ENCODE assay signal across 7 cellular contexts in the genomic region with DNA sequence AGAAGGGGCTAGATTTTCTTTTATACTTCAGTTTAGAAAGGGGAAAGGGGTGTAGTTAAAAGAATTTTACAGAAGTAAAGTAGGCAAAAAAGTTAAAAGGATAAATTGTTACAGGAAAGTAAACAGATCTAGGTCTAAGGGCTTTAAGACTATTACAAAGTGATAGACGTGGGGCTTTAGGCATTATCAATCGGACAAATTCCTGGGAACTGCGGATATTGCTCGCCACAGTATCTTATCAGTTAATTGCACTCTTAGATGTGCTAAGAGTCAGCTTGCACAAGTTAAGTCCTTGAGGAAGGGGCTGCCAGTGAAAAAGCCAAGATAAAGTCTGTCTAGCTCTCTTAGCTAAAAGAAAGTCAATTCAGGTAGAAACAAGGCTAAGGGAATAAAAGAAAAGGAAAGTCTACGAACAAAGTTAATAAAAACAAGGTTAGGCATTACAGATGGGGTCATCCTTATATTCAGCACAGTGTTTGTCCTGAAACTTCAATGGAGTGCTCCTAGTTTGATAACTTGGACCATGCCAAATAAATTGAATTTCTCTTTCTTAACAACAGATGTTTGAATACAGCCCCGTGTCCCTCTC.
DNase-seq lines count a peak whose midpoint lies in the region; ATAC-seq and TF ChIP-seq lines count a peak whose summit lies in the region.
"Not testable (repeated sequence)": the region's sequence is repeated elsewhere in the genome, so short reads cannot be mapped to it uniquely, and the experiment has no call there.

No MANE protein-coding gene starts in this region.

- H2BK5ac ChIP-seq in mesendoderm (ENCODE audit: low read length): peak overlapping the region; percentile 67

- H3K56ac ChIP-seq in mesendoderm (ENCODE audit: low read length): peak overlapping the region; percentile 76

- H3K4me3 ChIP-seq in Caco-2 (ENCODE audit: low read depth, low read length); endodermal cell (ENCODE audit: low read length); mesendoderm (ENCODE audit: low read length): not testable (repeated sequence)

- H3K36me3 ChIP-seq in Caco-2 (ENCODE audit: control insufficient read depth, insufficient read depth, low read length); mesendoderm (ENCODE audit: control insufficient read depth, insufficient read depth, low read length): not testable (repeated sequence)
- peaks cover 24% of the 10 kb centered on the region for H3K36me3 ChIP-seq in endodermal cell (ENCODE audit: control insufficient read depth, insufficient read depth, low read length)

- H3K27me3 Mint-ChIP-seq in CD4-positive, alpha-beta T cell; Caco-2 (ENCODE audit: insufficient read depth, unreplicated experiment); T-cell; activated CD4-positive, alpha-beta T cell treated with anti-CD3 and anti-CD28 coated beads, Interleukin-2, amount 10 ng/mL, durations not matched to agents 24 days and 14 days; activated T-helper 17 cell treated with anti-CD3 and anti-CD28 coated beads, Interleukin-2, amount 50 U/mL, for 72 hours; endodermal cell (ENCODE audit: insufficient read depth): not testable (repeated sequence)

- H3K23ac ChIP-seq in mesendoderm (ENCODE audit: low read length): not testable (repeated sequence)

- TF ChIP-seq CTCF in CD4-positive, alpha-beta T cell (IDR thresholded peaks at IDR 0.05); Caco-2 (IDR thresholded peaks at IDR 0.05; ENCODE audit: insufficient read depth in 1 of 2, low read depth in 1 of 2, low read length in 1 of 2, severe bottlenecking in 1 of 2, unreplicated experiment in 1 of 2); endodermal cell (conservative IDR thresholded peaks at IDR 0.05): not testable (repeated sequence)

- not testable (repeated sequence) for H3K79me1 ChIP-seq in mesendoderm (ENCODE audit: low read length)

- H3K36me3 Mint-ChIP-seq in CD4-positive, alpha-beta T cell (ENCODE audit: low read depth); activated CD4-positive, alpha-beta T cell treated with anti-CD3 and anti-CD28 coated beads, Interleukin-2, amount 10 ng/mL, durations not matched to agents 24 days and 14 days (ENCODE audit: low read depth): not testable (repeated sequence)
- H3K36me3 Mint-ChIP-seq in Caco-2 (ENCODE audit: insufficient read depth, unreplicated experiment): peaks cover 41% of the 10 kb centered on the region
- peaks cover 12% of the 10 kb centered on the region for H3K36me3 Mint-ChIP-seq in T-cell
- H3K36me3 Mint-ChIP-seq in activated T-helper 17 cell treated with anti-CD3 and anti-CD28 coated beads, Interleukin-2, amount 50 U/mL, for 72 hours (ENCODE audit: low read depth): peaks cover 59% of the 10 kb centered on the region
- H3K36me3 Mint-ChIP-seq in endodermal cell (ENCODE audit: low read depth): peaks cover 52% of the 10 kb centered on the region

- intact Hi-C loops in CD4-positive, alpha-beta T cell (cut with DNase I, micrococcal nuclease); Caco-2 (cut with micrococcal nuclease; ENCODE audit: unreplicated experiment); activated CD4-positive, alpha-beta T cell treated with anti-CD3 and anti-CD28 coated beads, Interleukin-2, amount 10 ng/mL, durations not matched to agents 24 days and 14 days (cut with micrococcal nuclease): not testable (repeated sequence)

- CTCF ChIA-PET in CD4-positive, alpha-beta T cell (lab: Charles Lee); Caco-2 (lab: Charles Lee); T-cell (lab: Charles Lee): not testable (repeated sequence)

- not testable (repeated sequence) for H3K9me3 ChIP-seq in CD4-positive, alpha-beta T cell (ENCODE audit: control insufficient read depth, low read length); Caco-2
- peaks cover 45% of the 10 kb centered on the region for H3K9me3 ChIP-seq in endodermal cell (ENCODE audit: control insufficient read depth, low read length)

- not testable (repeated sequence) for H3K27ac ChIP-seq in CD4-positive, alpha-beta T cell (ENCODE audit: low read depth, low read length); endodermal cell (ENCODE audit: low read depth, low read length)
- peak overlapping the region; percentile 38 for H3K27ac ChIP-seq in mesendoderm (ENCODE audit: low read depth, low read length)

- not testable (repeated sequence) for H4K5ac ChIP-seq in mesendoderm (ENCODE audit: low read length)

- not testable (repeated sequence) for H3K79me2 ChIP-seq in mesendoderm (ENCODE audit: control insufficient read depth, insufficient read depth, low read length)

- not testable (repeated sequence) for H4K8ac ChIP-seq in mesendoderm (ENCODE audit: low read depth, low read length)

- POLR2A ChIA-PET in CD4-positive, alpha-beta T cell (lab: Charles Lee); Caco-2 (lab: Charles Lee): not testable (repeated sequence)
- POLR2A ChIA-PET in T-cell (lab: Charles Lee): interaction anchor here in 1 of 2 donors (0.6 kb wide), 1 partner anchor 632 kb away, joined by 4 read pairs; no protein-coding TSS in a partner anchor

- H3K27me3 ChIP-seq in CD4-positive, alpha-beta T cell (ENCODE audit: control insufficient read depth, insufficient read depth, low read length); Caco-2 (replicated peaks; ENCODE audit: control insufficient read depth, insufficient read depth, low read length); endodermal cell (ENCODE audit: control insufficient read depth, insufficient read depth, low read length, poor library complexity, severe bottlenecking); mesendoderm (ENCODE audit: insufficient read depth, low read length, poor library complexity): not testable (repeated sequence)

- H3K9ac ChIP-seq in endodermal cell (ENCODE audit: extremely low read depth, low read length, poor library complexity, severe bottlenecking) (peak overlapping the region; percentile 44), mesendoderm (ENCODE audit: low read length) (peak overlapping the region; percentile 36)

- H3K4me1 Mint-ChIP-seq in CD4-positive, alpha-beta T cell (ENCODE audit: low read depth): peaks cover 39% of the 10 kb centered on the region
- peaks cover 45% of the 10 kb centered on the region for H3K4me1 Mint-ChIP-seq in Caco-2 (ENCODE audit: low read depth, unreplicated experiment)
- peaks cover 19 to 51% (median 34%) of the 10 kb centered on the region in 3 donors for H3K4me1 Mint-ChIP-seq in T-cell
- H3K4me1 Mint-ChIP-seq in activated CD4-positive, alpha-beta T cell treated with anti-CD3 and anti-CD28 coated beads, Interleukin-2, amount 10 ng/mL, durations not matched to agents 24 days and 14 days: peaks cover 17% of the 10 kb centered on the region
- H3K4me1 Mint-ChIP-seq in activated T-helper 17 cell treated with anti-CD3 and anti-CD28 coated beads, Interleukin-2, amount 50 U/mL, for 72 hours: peaks cover 32% of the 10 kb centered on the region
- H3K4me1 Mint-ChIP-seq in endodermal cell: peaks cover 44% of the 10 kb centered on the region

- DNase-seq in CD4-positive, alpha-beta T cell; Caco-2; T-cell; activated CD4-positive, alpha-beta T cell treated with anti-CD3 and anti-CD28 coated beads, Interleukin-2, amount 10 ng/mL, durations not matched to agents 24 days and 14 days; endodermal cell; mesendoderm: not testable (repeated sequence)

- not testable (repeated sequence) for H2BK120ac ChIP-seq in mesendoderm (ENCODE audit: low read depth, low read length)

- not testable (repeated sequence) for H3K18ac ChIP-seq in mesendoderm (ENCODE audit: low read length)

- peaks cover 11% of the 10 kb centered on the region for H3K4me1 ChIP-seq in Caco-2
- H3K4me1 ChIP-seq in endodermal cell (ENCODE audit: control insufficient read depth, insufficient read depth, low read length); mesendoderm (ENCODE audit: control insufficient read depth, low read depth, low read length): not testable (repeated sequence)

- not testable (repeated sequence) for H3K4me2 ChIP-seq in mesendoderm (ENCODE audit: low read length)

- not testable (repeated sequence) for H3K9me3 Mint-ChIP-seq in CD4-positive, alpha-beta T cell; T-cell; activated CD4-positive, alpha-beta T cell treated with anti-CD3 and anti-CD28 coated beads, Interleukin-2, amount 10 ng/mL, durations not matched to agents 24 days and 14 days; activated T-helper 17 cell treated with anti-CD3 and anti-CD28 coated beads, Interleukin-2, amount 50 U/mL, for 72 hours
- H3K9me3 Mint-ChIP-seq in Caco-2 (ENCODE audit: unreplicated experiment) (peaks cover 23% of the 10 kb centered on the region), endodermal cell (peaks cover 75% of the 10 kb centered on the region)

- H2AK5ac ChIP-seq in mesendoderm (ENCODE audit: low read length): not testable (repeated sequence)

- H3K4me3 Mint-ChIP-seq in CD4-positive, alpha-beta T cell; Caco-2 (ENCODE audit: unreplicated experiment): not testable (repeated sequence)
- H3K4me3 Mint-ChIP-seq in T-cell: peak overlapping the region in 1 of 3 donors; percentile 80
- H3K4me3 Mint-ChIP-seq in activated CD4-positive, alpha-beta T cell treated with anti-CD3 and anti-CD28 coated beads, Interleukin-2, amount 10 ng/mL, durations not matched to agents 24 days and 14 days: peak overlapping the region; percentile 11
- H3K4me3 Mint-ChIP-seq in activated T-helper 17 cell treated with anti-CD3 and anti-CD28 coated beads, Interleukin-2, amount 50 U/mL, for 72 hours: peak overlapping the region; percentile 90
- peak overlapping the region; percentile 55 for H3K4me3 Mint-ChIP-seq in endodermal cell

- BruUV-seq in Caco-2 (replicated peaks; lab: Mats Ljungman, UMichigan): not testable (repeated sequence)

- H3K27ac Mint-ChIP-seq in CD4-positive, alpha-beta T cell: peak overlapping the region; percentile 52
- H3K27ac Mint-ChIP-seq in Caco-2 (ENCODE audit: unreplicated experiment): peak overlapping the region; percentile 67
- H3K27ac Mint-ChIP-seq in T-cell: peak overlapping the region; percentile 64 to 98
- H3K27ac Mint-ChIP-seq in activated CD4-positive, alpha-beta T cell treated with anti-CD3 and anti-CD28 coated beads, Interleukin-2, amount 10 ng/mL, durations not matched to agents 24 days and 14 days: not testable (repeated sequence)
- H3K27ac Mint-ChIP-seq in activated T-helper 17 cell treated with anti-CD3 and anti-CD28 coated beads, Interleukin-2, amount 50 U/mL, for 72 hours: peak overlapping the region; percentile 99
- H3K27ac Mint-ChIP-seq in endodermal cell: peak overlapping the region; percentile 87

- ATAC-seq in CD4-positive, alpha-beta T cell (ENCODE audit: poor library complexity); T-cell (replicated peaks in 1 of 4); activated T-helper 17 cell treated with anti-CD3 and anti-CD28 coated beads, Interleukin-2, amount 50 U/mL, for 72 hours (replicated peaks): not testable (repeated sequence)

- H2BK15ac ChIP-seq in mesendoderm (replicated peaks; ENCODE audit: low read depth): not testable (repeated sequence)

- WGBS in endodermal cell (ENCODE audit: insufficient coverage in 1 of 2, insufficient read length in 1 of 2), 2 experiments: 46 to 70% methylated on average over 2 to 6 of the region's 6 CpGs
- no CpG with 5 or more reads among the region's 6 CpGs for WGBS in mesendoderm (ENCODE audit: extremely low coverage, insufficient coverage, low lambda C conversion rate)

- not testable (repeated sequence) for H3K4ac ChIP-seq in mesendoderm (ENCODE audit: low read depth, low read length)
